In genomic region chr1:201554789-201555592, GRCh38 we compare ENCODE assay signal across 17 cellular contexts. TPM values are rescaled to one million over a fixed set of nuclear protein-coding genes. Genes with fewer than 3 reads are reported as not detected.
DNase-seq lines count a peak whose midpoint lies in the region; ATAC-seq lines count a peak whose summit lies in the region.
"Had no signal": no experiment of that assay in that cellular context is flagged by ENCODE, and none has a peak within 500 bp of the region (broad histone marks: within the 10 kb centered on the region; RNA-seq: fewer than 3 reads in every experiment).

No MANE protein-coding gene starts in this region.

- peaks cover 16% of the 10 kb centered on the region for H3K4me1 ChIP-seq in right cardiac atrium (ENCODE audit: control insufficient read depth, insufficient read depth, low read length)
- H3K4me1 ChIP-seq in muscle layer of duodenum (ENCODE audit: control insufficient read depth in 1 of 2, insufficient read depth in 2 of 2, low read length in 2 of 2) = peaks cover 9 to 31% of the 10 kb centered on the region in 2 donors

- H3K27ac ChIP-seq in right cardiac atrium (ENCODE audit: low read length) = peak overlapping the region; percentile 46
- peak overlapping the region; percentile 14 for H3K27ac ChIP-seq in muscle layer of duodenum (ENCODE audit: low read length)

- H3K27me3 ChIP-seq in right cardiac atrium (ENCODE audit: control insufficient read depth, insufficient read depth) (no peaks in the 10 kb centered on the region), muscle layer of duodenum (ENCODE audit: low read depth, low read length) (no peaks in the 10 kb centered on the region)
- H3K27me3 ChIP-seq: MG63 had no signal

- WGBS in right cardiac atrium = 77% methylated on average over 7 of the region's 7 CpGs

- peaks cover 0 to 8% of the 10 kb centered on the region in 2 donors for H3K36me3 ChIP-seq in muscle layer of duodenum (ENCODE audit: control insufficient read depth in 1 of 2, insufficient read depth in 2 of 2, low read length in 2 of 2)
- H3K36me3 ChIP-seq: MG63 had no signal

- H3K9me3 ChIP-seq in right cardiac atrium (ENCODE audit: control insufficient read depth, low read length) (no peaks in the 10 kb centered on the region), muscle layer of duodenum (ENCODE audit: control insufficient read depth in 1 of 2, low read length in 2 of 2) (no peaks in the 10 kb centered on the region)
- H3K9me3 ChIP-seq: MG63 had no signal

- H3K4me3 ChIP-seq in right cardiac atrium (ENCODE audit: low read length) (no peak overlapping the region), muscle layer of duodenum (ENCODE audit: low read depth in 1 of 2, low read length in 2 of 2) (no peak overlapping the region)
- H3K4me3 ChIP-seq: MG63 had no signal

- DNase-seq in right cardiac atrium (no peak), Right ventricle myocardium superior (no peak), RPMI7951 (ENCODE audit: low read depth) (peak; percentile 41)
- DNase-seq: caudate nucleus; effector CD4-positive, alpha-beta T cell; GF-D8; hippocampal formation; kidney glomerular epithelial cell; MG63; NCI-H1930; retina; SHP77; stimulated activated naive CD8-positive, alpha-beta T cell treated with anti-CD3 and anti-CD28 coated beads, Interleukin-15, amount 100 ng/mL, for 72 hours had no signal

- intact Hi-C loops in right cardiac atrium (cut with DNase I) = loop anchor here in 2 of 4 donors (5.0 kb wide), 1 partner anchor 237 kb away; no protein-coding TSS in a partner anchor
- intact Hi-C loops in Right ventricle myocardium superior (cut with DNase I) = no loop called here

- ATAC-seq in right cardiac atrium = no peak
- ATAC-seq in Right ventricle myocardium superior (ENCODE audit: poor library complexity) = no peak
- ATAC-seq in GM21367 (IDR thresholded peaks at IDR 0.05; ENCODE audit: unreplicated experiment) = no peak
- no peak for ATAC-seq in HG03571 (IDR thresholded peaks at IDR 0.05; ENCODE audit: unreplicated experiment)
- no peak for ATAC-seq in HG02798 (IDR thresholded peaks at IDR 0.05; ENCODE audit: poor library complexity, unreplicated experiment)
- ATAC-seq: stimulated activated naive CD8-positive, alpha-beta T cell treated with anti-CD3 and anti-CD28 coated beads, Interleukin-15, amount 100 ng/mL, for 72 hours had no signal

RNA-seq across cellular contexts. Expression of gene NAV1, which starts 16.1 kb away (rescaled TPM):
- total RNA-seq in right cardiac atrium (10 to 100 TPM; 13.3 to 29.1 (median 20.6) TPM), Right ventricle myocardium superior (66.6 TPM)
- 8.0 TPM for polyA plus RNA-seq in right cardiac atrium
- 24.7 and 27.6 TPM in 2 replicates for total RNA-seq in RPMI7951 (2014; rRNA removed; shearing (Covaris generic))

RNA-seq across cellular contexts. Expression of gene CSRP1, which starts 48.1 kb away (rescaled TPM):
- total RNA-seq in right cardiac atrium = 100 to 1,000 TPM in 3 of 4 donors, 10 to 100 TPM in 1; 97.2 to 343 (median 132) TPM
- polyA plus RNA-seq in right cardiac atrium = 121 TPM
- total RNA-seq in Right ventricle myocardium superior = 53.1 TPM
- 292 and 402 TPM in 2 replicates for total RNA-seq in RPMI7951 (2014; rRNA removed; shearing (Covaris generic))
